38 cellular contexts compared by ENCODE assay signal in the genomic region with DNA sequence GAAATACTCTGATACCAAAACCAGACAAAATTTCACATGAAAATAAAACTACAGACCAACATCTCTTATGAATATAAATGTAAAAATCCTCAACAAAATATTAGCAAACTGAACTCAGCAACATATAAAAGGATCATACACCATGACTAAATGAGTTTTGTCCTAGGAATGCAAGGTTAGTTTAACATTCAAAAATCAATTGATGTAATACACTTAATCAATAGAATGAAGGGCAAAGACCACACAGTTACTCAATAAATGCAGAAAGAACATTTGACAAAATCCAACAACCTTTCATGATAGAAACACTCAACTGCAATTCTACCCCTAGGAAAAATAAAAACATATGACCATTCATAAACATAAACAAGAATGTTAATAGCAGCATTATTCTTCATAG.
"Had no signal": no experiment of that assay in that cellular context is flagged by ENCODE, and none has a peak within 500 bp of the region (broad histone marks: within the 10 kb centered on the region; RNA-seq: fewer than 3 reads in every experiment).

No MANE protein-coding gene starts in this region.

- H3K27me3 ChIP-seq: cardiac muscle cell had no signal

- H3K4me3 ChIP-seq: adrenal gland, cardiac muscle cell had no signal

- DNase-seq: activated B cell treated with CpG ODN at 0.5 μM for 24 hours; activated CD4-positive, alpha-beta memory T cell treated with anti-CD3 and anti-CD28 coated beads for 36 hours; activated CD4-positive, alpha-beta T cell treated with anti-CD3 and anti-CD28 coated beads for 4 hours; activated CD4-positive, alpha-beta T cell treated with anti-CD3 and anti-CD28 coated beads, Interleukin-2, amount 10 ng/mL, durations not matched to agents 24 days and 14 days; activated CD4-positive, alpha-beta T cell treated with anti-CD3 and anti-CD28 coated beads, Interleukin-2, amount 50 U/mL, for 1 hour; activated CD4-positive, alpha-beta T cell treated with anti-CD3 and anti-CD28 coated beads, Interleukin-2, amount 50 U/mL, for 4 hours; activated CD4-positive, CD25-positive, alpha-beta regulatory T cell treated with anti-CD3 and anti-CD28 coated beads, Interleukin-2, amount 50 U/mL, for 72 hours; activated CD8-positive, alpha-beta memory T cell treated with anti-CD3 and anti-CD28 coated beads, Interleukin-2, amount 50 U/mL, for 4 hours; activated CD8-positive, alpha-beta T cell treated with anti-CD3 and anti-CD28 coated beads for 36 hours; activated effector memory CD4-positive, alpha-beta T cell treated with anti-CD3 and anti-CD28 coated beads, Interleukin-2, amount 50 U/mL, for 16 hours; activated gamma-delta T cell treated with Interleukin-2 at 50 U/mL for 16 hours; activated naive CD4-positive, alpha-beta T cell; activated naive CD4-positive, alpha-beta T cell treated with anti-CD3 and anti-CD28 coated beads for 36 hours; activated naive CD4-positive, alpha-beta T cell treated with anti-CD3 and anti-CD28 coated beads, Interleukin-2, amount 50 U/mL, for 16 hours; activated naive CD8-positive, alpha-beta T cell treated with anti-CD3 and anti-CD28 coated beads for 36 hours; activated T-cell treated with anti-CD3 and anti-CD28 coated beads for 4 hours; activated T-cell treated with anti-CD3 and anti-CD28 coated beads, Interleukin-2, amount 50 U/mL, for 1 hour; activated T-cell treated with anti-CD3 and anti-CD28 coated beads, Interleukin-2, amount 50 U/mL, for 4 hours; activated T-cell treated with anti-CD3 and anti-CD28 coated beads, Interleukin-2, amount 50 U/mL, for 72 hours; adrenal gland; amniotic stem cell; aorta; caudate nucleus; cerebellar nuclear complex; T-helper 1 cell; T-helper 2 cell; T-helper 9 cell had no signal

- H3K4me1 Mint-ChIP-seq: activated B cell treated with CpG ODN at 0.5 μM for 24 hours; activated CD4-positive, alpha-beta T cell treated with anti-CD3 and anti-CD28 coated beads, Interleukin-2, amount 10 ng/mL, durations not matched to agents 24 days and 14 days; activated naive CD8-positive, alpha-beta T cell treated with anti-CD3 and anti-CD28 coated beads for 36 hours; activated T-helper 17 cell treated with anti-CD3 and anti-CD28 coated beads, Interleukin-2, amount 50 U/mL, for 72 hours; brain; central memory CD8-positive, alpha-beta T cell had no signal

- H3K4me1 ChIP-seq: adrenal gland had no signal

- H3K9me3 ChIP-seq: adrenal gland had no signal

- H3K27ac ChIP-seq: adrenal gland, cardiac muscle cell, VCaP had no signal

- H3K9me3 Mint-ChIP-seq: activated CD4-positive, alpha-beta memory T cell treated with anti-CD3 and anti-CD28 coated beads for 36 hours; activated CD4-positive, alpha-beta T cell treated with anti-CD3 and anti-CD28 coated beads, Interleukin-2, amount 10 ng/mL, durations not matched to agents 24 days and 14 days; activated T-helper 1 cell treated with anti-CD3 and anti-CD28 coated beads, Interleukin-12 subunit alpha, Interleukin-12 subunit beta, Interleukin-2, Interleukin-4 antibody, amounts not matched to agents 30 ng/mL and 10 ng/mL and 1 ng/mL, durations not matched to agents 14 hours and 24 hours and 36 hours; central memory CD8-positive, alpha-beta T cell; T-helper 1 cell treated with Interleukin-12 subunit alpha and Interleukin-12 subunit beta and Interleukin-4 antibody, amounts not matched to agents 30 μg/mL and 1 μg/mL, for 36 hours; T-helper 2 cell treated with Interferon-gamma antibody and Interleukin-4, amounts not matched to agents 5 μg/mL and 100 μg/mL, for 36 hours had no signal

- FAIRE-seq: bronchial epithelial cell, TTC549 had no signal

- H3K27ac Mint-ChIP-seq: activated B cell treated with CpG ODN at 0.5 μM for 24 hours; activated CD4-positive, alpha-beta memory T cell treated with anti-CD3 and anti-CD28 coated beads for 36 hours; activated CD4-positive, alpha-beta T cell treated with anti-CD3 and anti-CD28 coated beads, Interleukin-2, amount 10 ng/mL, durations not matched to agents 24 days and 14 days; activated CD8-positive, alpha-beta T cell treated with anti-CD3 and anti-CD28 coated beads for 36 hours; activated naive CD4-positive, alpha-beta T cell treated with anti-CD3 and anti-CD28 coated beads for 36 hours; activated naive CD4-positive, alpha-beta T cell treated with anti-CD3 and anti-CD28 coated beads, Interleukin-2, amount 50 U/mL, for 72 hours; activated naive CD8-positive, alpha-beta T cell treated with anti-CD3 and anti-CD28 coated beads for 36 hours; activated T-helper 1 cell treated with anti-CD3 and anti-CD28 coated beads, Interleukin-12 subunit alpha, Interleukin-12 subunit beta, Interleukin-2, Interleukin-4 antibody, amounts not matched to agents 30 ng/mL and 10 ng/mL and 1 ng/mL, durations not matched to agents 14 hours and 24 hours and 36 hours; activated T-helper 17 cell treated with anti-CD3 and anti-CD28 coated beads, Interleukin-2, amount 50 U/mL, for 72 hours; brain; T-helper 1 cell treated with Interleukin-12 subunit alpha and Interleukin-12 subunit beta and Interleukin-4 antibody, amounts not matched to agents 30 μg/mL and 1 μg/mL, for 36 hours; T-helper 2 cell treated with Interferon-gamma antibody and Interleukin-4, amounts not matched to agents 5 μg/mL and 100 μg/mL, for 36 hours had no signal

- H3K36me3 ChIP-seq: adrenal gland, cardiac muscle cell had no signal

- H3K36me3 Mint-ChIP-seq: activated CD4-positive, alpha-beta memory T cell treated with anti-CD3 and anti-CD28 coated beads for 36 hours; activated naive CD8-positive, alpha-beta T cell treated with anti-CD3 and anti-CD28 coated beads for 36 hours; brain had no signal

- H3K4me3 Mint-ChIP-seq: activated B cell treated with CpG ODN at 0.5 μM for 24 hours; activated CD4-positive, alpha-beta memory T cell treated with anti-CD3 and anti-CD28 coated beads for 36 hours; activated CD4-positive, alpha-beta T cell treated with anti-CD3 and anti-CD28 coated beads, Interleukin-2, amount 10 ng/mL, durations not matched to agents 24 days and 14 days; activated CD8-positive, alpha-beta T cell treated with anti-CD3 and anti-CD28 coated beads for 36 hours; activated naive CD4-positive, alpha-beta T cell treated with anti-CD3 and anti-CD28 coated beads for 36 hours; activated naive CD8-positive, alpha-beta T cell treated with anti-CD3 and anti-CD28 coated beads for 36 hours; activated T-cell treated with anti-CD3 and anti-CD28 coated beads, Interleukin-2, amount 50 U/mL, for 4 hours; activated T-cell treated with anti-CD3 and anti-CD28 coated beads, Interleukin-2, amount 50 U/mL, for 72 hours; activated T-helper 1 cell treated with anti-CD3 and anti-CD28 coated beads, Interleukin-12 subunit alpha, Interleukin-12 subunit beta, Interleukin-2, Interleukin-4 antibody, amounts not matched to agents 30 ng/mL and 10 ng/mL and 1 ng/mL, durations not matched to agents 14 hours and 24 hours and 36 hours; activated T-helper 17 cell treated with anti-CD3 and anti-CD28 coated beads, Interleukin-2, amount 50 U/mL, for 72 hours; brain; central memory CD8-positive, alpha-beta T cell; T-helper 1 cell treated with Interleukin-12 subunit alpha and Interleukin-12 subunit beta and Interleukin-4 antibody, amounts not matched to agents 30 μg/mL and 1 μg/mL, for 36 hours; T-helper 2 cell treated with Interferon-gamma antibody and Interleukin-4, amounts not matched to agents 5 μg/mL and 100 μg/mL, for 36 hours had no signal
